In genomic region chr4:6689506-6689960, GRCh38 we compare ENCODE assay signal across 1 cellular context.
TF ChIP-seq lines count a peak whose summit lies in the region.

No MANE protein-coding gene starts in this region.

TF ChIP-seq in GM23338, 12 proteins besides CTCF, POLR2A, EP300 and RAD21 (continued from another document):
- TF ChIP-seq ZNF462 (CRISPR knock-in tag; IDR thresholded peaks at IDR 0.05) (no peak), JUNB (IDR thresholded peaks at IDR 0.05; ENCODE audit: unreplicated experiment) (no peak), ETS1 (IDR thresholded peaks at IDR 0.05) (no peak), REST (IDR thresholded peaks at IDR 0.05; ENCODE audit: unreplicated experiment) (no peak)
